In the genomic region with DNA sequence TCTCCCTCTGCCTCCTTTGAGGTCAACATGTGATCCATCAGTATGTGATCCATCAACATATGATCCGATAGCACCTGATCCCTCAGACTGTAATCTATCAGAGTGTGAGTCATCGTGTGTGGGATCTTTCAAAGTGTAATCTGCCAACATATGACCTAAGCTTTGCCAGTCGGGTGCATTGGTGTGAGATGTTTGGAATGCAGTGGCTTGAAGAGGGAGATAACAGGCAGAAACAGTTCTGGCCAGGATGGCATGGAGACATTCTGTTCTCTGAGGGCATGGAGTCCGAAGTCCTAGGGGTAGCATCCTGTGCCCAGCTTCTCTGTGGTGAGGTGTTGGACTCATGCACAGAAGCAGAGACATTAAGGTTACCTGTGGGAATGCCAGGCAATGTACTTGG, we compare ENCODE assay signal across 24 cellular contexts.
DNase-seq lines count a peak whose midpoint lies in the region; ATAC-seq and TF ChIP-seq lines count a peak whose summit lies in the region.
"Had no signal": no experiment of that assay in that cellular context is flagged by ENCODE, and none has a peak within 500 bp of the region (broad histone marks: within the 10 kb centered on the region; RNA-seq: fewer than 3 reads in every experiment).

No MANE protein-coding gene starts in this region.

- no peaks in the 10 kb centered on the region for H3K4me1 ChIP-seq in body of pancreas
- H3K4me1 ChIP-seq: BLaER1, upper lobe of right lung had no signal

- H3K9me3 ChIP-seq in body of pancreas, result no peaks in the 10 kb centered on the region
- H3K9me3 ChIP-seq: BLaER1, upper lobe of right lung had no signal

- TF ChIP-seq POLR2A in body of pancreas (IDR thresholded peaks at IDR 0.05), result no peak

- intact Hi-C loops in body of pancreas (cut with DNase I) (no loop called here), left cardiac atrium (cut with DNase I) (no loop called here)

- 26 to 30% methylated on average over 4 of the region's 4 CpGs for WGBS in body of pancreas, 2 donors

- ATAC-seq in body of pancreas (peak; percentile 69), left cardiac atrium (peak; percentile 92 to 98), GM21825 (IDR thresholded peaks at IDR 0.05; ENCODE audit: unreplicated experiment) (no peak)
- ATAC-seq: activated CD8-positive, alpha-beta memory T cell treated with anti-CD3 and anti-CD28 coated beads, Interleukin-2, amount 10 ng/mL, durations not matched to agents 7 days and 5 days; esophagus mucosa; K562; naive thymus-derived CD8-positive, alpha-beta T cell; upper lobe of right lung had no signal

- H3K27me3 ChIP-seq in body of pancreas, result no peaks in the 10 kb centered on the region
- H3K27me3 ChIP-seq: BLaER1, upper lobe of right lung had no signal

- H3K4me3 ChIP-seq in body of pancreas, result no peak overlapping the region
- H3K4me3 ChIP-seq in retinal pigment epithelial cell (ENCODE audit: low read length), result no peak overlapping the region
- no peak overlapping the region for H3K4me3 ChIP-seq in coronary artery
- H3K4me3 ChIP-seq: BLaER1, K562, smooth muscle cell, upper lobe of right lung had no signal

- no peak overlapping the region for H3K27ac ChIP-seq in body of pancreas
- no peak overlapping the region for H3K27ac ChIP-seq in coronary artery
- H3K27ac ChIP-seq: BLaER1, HL-60, upper lobe of right lung had no signal

- DNase-seq in NCI-H82 (lab: John Stamatoyannopoulos, UW) (peak; percentile 12), NCI-H82 treated with DMSO at 0.1 percent for 48 hours (lab: John Stamatoyannopoulos, UW; ENCODE audit: unreplicated experiment) (no peak), body of pancreas (peak in 1 of 4 donors; percentile 3), left cardiac atrium (peak; percentile 21), retinal pigment epithelial cell (ENCODE audit: low read depth) (peak; percentile 49), coronary artery (ENCODE audit: low spot score) (no peak)
- DNase-seq in stimulated activated CD4-positive, alpha-beta T cell treated with anti-CD3 and anti-CD28 coated beads, Interleukin-4, amount 100 ng/mL, for 4 hours, result no peak
- DNase-seq: 8988T; activated CD4-positive, alpha-beta T cell treated with anti-CD3 and anti-CD28 coated beads for 48 hours; activated CD8-positive, alpha-beta memory T cell treated with anti-CD3 and anti-CD28 coated beads, Interleukin-2, amount 10 ng/mL, durations not matched to agents 7 days and 5 days; activated naive CD8-positive, alpha-beta T cell treated with anti-CD3 and anti-CD28 coated beads, Interleukin-2, amount 10 ng/mL, durations not matched to agents 7 days and 5 days; immature natural killer cell; naive thymus-derived CD8-positive, alpha-beta T cell; NCI-H187 treated with DMSO at 0.1 percent for 48 hours; NCI-H345; stimulated activated CD4-positive, alpha-beta T cell treated with anti-CD3 and anti-CD28 coated beads, Interleukin-4, amount 100 ng/mL, for 24 hours; SW 1271; upper lobe of right lung had no signal

- no peak for TF ChIP-seq CTCF in body of pancreas (IDR thresholded peaks at IDR 0.05)
- TF ChIP-seq CTCF in retinal pigment epithelial cell (conservative IDR thresholded peaks at IDR 0.05; ENCODE audit: low read depth, low read length), result no peak
- TF ChIP-seq CTCF in coronary artery (IDR thresholded peaks at IDR 0.05), result no peak

- no peaks in the 10 kb centered on the region for H3K36me3 ChIP-seq in body of pancreas (replicated peaks in 1 of 2; ENCODE audit: insufficient read depth in 1 of 2, low read depth in 2 of 2)
- H3K36me3 ChIP-seq: BLaER1, upper lobe of right lung had no signal

Comparison
In these comparisons a context has a peak if more than half of its experiments do, and no peak if none do; other contexts are left out.
1. DNase-seq: peak in NCI-H82 (single experiment), left cardiac atrium (single experiment) and retinal pigment epithelial cell (single experiment); none in NCI-H82 treated with DMSO at 0.1 percent for 48 hours (single experiment), stimulated activated CD4-positive, alpha-beta T cell treated with anti-CD3 and anti-CD28 coated beads, Interleukin-4, amount 100 ng/mL, for 4 hours (0 of 2) and coronary artery (single experiment).